ENCODE assay signal across 15 cellular contexts in the genomic region with DNA sequence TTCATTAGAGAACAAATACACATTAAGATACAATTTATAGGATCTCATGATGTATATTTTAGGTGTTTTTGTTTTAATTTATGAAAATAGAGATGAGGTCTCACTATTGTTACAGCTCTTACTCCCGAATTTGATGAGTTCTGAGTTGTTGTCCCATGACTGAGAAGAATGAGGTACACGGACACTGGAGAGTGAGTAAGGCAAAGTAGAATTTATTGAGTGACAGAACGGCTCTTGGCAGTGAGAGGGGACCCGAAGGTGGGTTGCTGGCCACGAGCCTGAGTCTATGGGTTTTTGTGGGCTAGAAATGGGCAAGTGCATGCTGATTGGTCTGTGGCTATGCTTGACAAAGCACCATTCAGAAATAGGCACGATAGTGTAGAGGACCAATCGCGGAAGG. TPM values are rescaled to one million over a fixed set of nuclear protein-coding genes. Genes with fewer than 3 reads are reported as not detected.
DNase-seq lines count a peak whose midpoint lies in the region; TF ChIP-seq lines count a peak whose summit lies in the region.
"Had no signal": no experiment of that assay in that cellular context is flagged by ENCODE, and none has a peak within 500 bp of the region (broad histone marks: within the 10 kb centered on the region; RNA-seq: fewer than 3 reads in every experiment).

No MANE protein-coding gene starts in this region.

- no peaks in the 10 kb centered on the region for H3K9me2 ChIP-seq in Karpas-422 (replicated peaks; ENCODE audit: insufficient read depth, low read length)

- H2AFZ ChIP-seq in parathyroid adenoma (peak overlapping the region; percentile 24), Karpas-422 (ENCODE audit: low read length) (no peak overlapping the region)

- H3K9ac ChIP-seq in endodermal cell (ENCODE audit: extremely low read depth, low read length, poor library complexity, severe bottlenecking) = no peak overlapping the region
- no peak overlapping the region for H3K9ac ChIP-seq in parathyroid adenoma
- H3K9ac ChIP-seq in Karpas-422 (ENCODE audit: low read length) = no peak overlapping the region
- H3K9ac ChIP-seq: BLaER1 had no signal

- no peaks in the 10 kb centered on the region for H3K4me1 Mint-ChIP-seq in endodermal cell

- H3K4me3 ChIP-seq in endodermal cell (ENCODE audit: low read length) = peak overlapping the region; percentile 33
- no peak overlapping the region for H3K4me3 ChIP-seq in parathyroid adenoma (ENCODE audit: low read depth, low read length)
- H3K4me3 ChIP-seq in Karpas-422 (ENCODE audit: low read length) = no peak overlapping the region
- H3K4me3 ChIP-seq: BLaER1 had no signal

- no peak overlapping the region for H3K4me2 ChIP-seq in parathyroid adenoma (ENCODE audit: low read length)
- no peak overlapping the region for H3K4me2 ChIP-seq in Karpas-422 (ENCODE audit: low read depth, low read length, poor library complexity, severe bottlenecking)
- H3K4me2 ChIP-seq: BLaER1 had no signal

- no peaks in the 10 kb centered on the region for H3K4me1 ChIP-seq in endodermal cell (ENCODE audit: control insufficient read depth, insufficient read depth, low read length)
- H3K4me1 ChIP-seq in parathyroid adenoma = peaks cover under 1% of the 10 kb centered on the region
- peaks cover 7% of the 10 kb centered on the region for H3K4me1 ChIP-seq in Karpas-422 (ENCODE audit: low read length)
- H3K4me1 ChIP-seq: Caco-2 had no signal

- no peak overlapping the region for H3K4me3 Mint-ChIP-seq in endodermal cell

- H3K79me2 ChIP-seq in parathyroid adenoma (peaks cover 4% of the 10 kb centered on the region), Karpas-422 (ENCODE audit: low read length) (peaks cover 16% of the 10 kb centered on the region)

- no peaks in the 10 kb centered on the region for H3K27me3 Mint-ChIP-seq in endodermal cell (ENCODE audit: insufficient read depth)

- H3K36me3 ChIP-seq in endodermal cell (ENCODE audit: control insufficient read depth, insufficient read depth, low read length) (no peaks in the 10 kb centered on the region), parathyroid adenoma (ENCODE audit: control insufficient read depth, insufficient read depth, low read length) (no peaks in the 10 kb centered on the region), Karpas-422 (ENCODE audit: insufficient read depth, low read length) (no peaks in the 10 kb centered on the region; the same call in 1 of the 2 replicates)

- H3K9me3 ChIP-seq in endodermal cell (ENCODE audit: control insufficient read depth, low read length) = peaks cover 15% of the 10 kb centered on the region
- no peaks in the 10 kb centered on the region for H3K9me3 ChIP-seq in parathyroid adenoma (ENCODE audit: control insufficient read depth, low read length)
- H3K9me3 ChIP-seq in Karpas-422 (ENCODE audit: low read length) = peaks cover 4% of the 10 kb centered on the region; the same call in 1 of the 2 replicates

- TF ChIP-seq CTCF in endodermal cell (conservative IDR thresholded peaks at IDR 0.05) (no peak), parathyroid adenoma (IDR thresholded peaks at IDR 0.05) (no peak)

- H3K27ac Mint-ChIP-seq in endodermal cell = no peak overlapping the region

- peak; percentile 18 for DNase-seq in DMS53 (lab: John Stamatoyannopoulos, UW)
- no peak for DNase-seq in DMS53 treated with DMSO at 0.1 percent for 48 hours (lab: John Stamatoyannopoulos, UW; ENCODE audit: unreplicated experiment)
- peak; percentile 37 for DNase-seq in NAMALWA (ENCODE audit: low spot score)
- DNase-seq in endodermal cell = no peak
- DNase-seq in Karpas-422 = no peak
- DNase-seq in HCEC 1CT = no peak
- DNase-seq: 8988T; AML-193; Caco-2; CD8-positive, alpha-beta memory T cell; DMS79 treated with DMSO at 0.1 percent for 48 hours; EL; GOT3 had no signal

- H3K9me3 Mint-ChIP-seq in endodermal cell = peaks cover 14% of the 10 kb centered on the region

- H3K36me3 Mint-ChIP-seq in endodermal cell (ENCODE audit: low read depth) = no peaks in the 10 kb centered on the region

- H3K27ac ChIP-seq in endodermal cell (ENCODE audit: low read depth, low read length) (no peak overlapping the region), parathyroid adenoma (no peak overlapping the region), Karpas-422 (ENCODE audit: low read length) (no peak overlapping the region)
- H3K27ac ChIP-seq: BLaER1 had no signal

- H3K27me3 ChIP-seq in endodermal cell (ENCODE audit: control insufficient read depth, insufficient read depth, low read length, poor library complexity, severe bottlenecking) (no peaks in the 10 kb centered on the region), parathyroid adenoma (ENCODE audit: control insufficient read depth, insufficient read depth, low read length) (no peaks in the 10 kb centered on the region), Karpas-422 (ENCODE audit: low read length) (no peaks in the 10 kb centered on the region; the same call in 1 of the 2 replicates)
- H3K27me3 ChIP-seq: BLaER1 had no signal

- H4K20me1 ChIP-seq in Karpas-422 (ENCODE audit: insufficient read depth, low read depth, low read length) = peaks cover 1% of the 10 kb centered on the region; the same call in 1 of the 2 replicates

- WGBS in endodermal cell (ENCODE audit: insufficient coverage in 1 of 2, insufficient read length in 1 of 2), 2 experiments = 87 to 92% methylated on average over 7 to 8 of the region's 8 CpGs

RNA-seq across cellular contexts. Expression of a gene that starts 3.1 kb away (rescaled TPM):
- 10 to 100 TPM; 37.3 to 48.4 TPM for total RNA-seq in endodermal cell
- polyA plus RNA-seq in endodermal cell (2013, experiment 1 of 2) = 21.2 TPM
- polyA plus RNA-seq in endodermal cell (2013, experiment 2 of 2) = 24.4 TPM
- total RNA-seq in Karpas-422 (2014; rRNA removed; shearing (Covaris generic); ENCODE audit: low replicate concordance) = 35.4 and 42.8 TPM in 2 replicates

RNA-seq across cellular contexts. Expression of a gene that starts 8.5 kb away (rescaled TPM):
- not detected for total RNA-seq in endodermal cell
- polyA plus RNA-seq in endodermal cell (2013, experiment 1 of 2) = not detected
- not detected for polyA plus RNA-seq in endodermal cell (2013, experiment 2 of 2)
- total RNA-seq in Karpas-422 (2014; rRNA removed; shearing (Covaris generic); ENCODE audit: low replicate concordance) = not detected in 2 replicates
- total RNA-seq: Caco-2; CD8-positive, alpha-beta memory T cell had no signal
- polyA plus RNA-seq: CD8-positive, alpha-beta memory T cell had no signal

Comparison
In these comparisons a context has a peak if more than half of its experiments do, and no peak if none do; other contexts are left out.
1. DNase-seq: peak in DMS53 (single experiment) and NAMALWA (single experiment); none in DMS53 treated with DMSO at 0.1 percent for 48 hours (single experiment), endodermal cell (single experiment), Karpas-422 (single experiment) and HCEC 1CT (single experiment).